Comparison of ENCODE assay signal across 8 cellular contexts in genomic region chr6:96898241-96898851, GRCh38. TPM values are rescaled to one million over a fixed set of nuclear protein-coding genes. Genes with fewer than 3 reads are reported as not detected.
DNase-seq lines count a peak whose midpoint lies in the region; ATAC-seq and TF ChIP-seq lines count a peak whose summit lies in the region.

No MANE protein-coding gene starts in this region.

- H3K27me3 ChIP-seq in left ventricle myocardium inferior (ENCODE audit: low read depth), result no peaks in the 10 kb centered on the region
- no peaks in the 10 kb centered on the region for H3K27me3 ChIP-seq in SU-DHL-6 (ENCODE audit: low read length)
- peaks cover 0 to 4% (median 0%) of the 10 kb centered on the region in 4 donors for H3K27me3 ChIP-seq in esophagus muscularis mucosa

- peak overlapping the region; percentile 96 for H3K9ac ChIP-seq in SU-DHL-6 (ENCODE audit: low read length)

- H3K79me2 ChIP-seq in SU-DHL-6 (ENCODE audit: insufficient read depth, low read length), result peaks cover 33% of the 10 kb centered on the region

- H3K4me3 Mint-ChIP-seq in osteocyte (ENCODE audit: unreplicated experiment), result peak overlapping the region; percentile 77

- H3K9me3 Mint-ChIP-seq in osteocyte (ENCODE audit: unreplicated experiment), result no peaks in the 10 kb centered on the region

- H3K4me3 ChIP-seq in left ventricle myocardium inferior (peak overlapping the region; percentile 88), SU-DHL-6 (ENCODE audit: insufficient read depth, low read length, poor library complexity, severe bottlenecking) (peak overlapping the region; percentile 96), esophagus muscularis mucosa (peak overlapping the region; percentile 80 to 98 (median 88))

- under 1% methylated on average over 10 of the region's 10 CpGs for WGBS in esophagus muscularis mucosa

- H3K36me3 ChIP-seq in left ventricle myocardium inferior, result peaks cover 30% of the 10 kb centered on the region
- peaks cover 31% of the 10 kb centered on the region for H3K36me3 ChIP-seq in SU-DHL-6 (ENCODE audit: low read length)
- peaks cover 8 to 32% (median 19%) of the 10 kb centered on the region in 4 donors for H3K36me3 ChIP-seq in esophagus muscularis mucosa

- peak overlapping the region; percentile 97 for H3K27ac ChIP-seq in left ventricle myocardium inferior (replicated peaks)
- peak overlapping the region; percentile 41 for H3K27ac ChIP-seq in SU-DHL-6 (ENCODE audit: low read depth, low read length)
- peak overlapping the region; percentile 89 to 94 (median 92) for H3K27ac ChIP-seq in esophagus muscularis mucosa (replicated peaks in 1 of 4)

- H3K4me1 Mint-ChIP-seq in osteocyte (ENCODE audit: unreplicated experiment), result peaks cover 21% of the 10 kb centered on the region

- H4K20me1 ChIP-seq in SU-DHL-6 (ENCODE audit: low read depth, low read length), result peaks cover 16% of the 10 kb centered on the region

- no peak for DNase-seq in left ventricle myocardium inferior
- no peak for DNase-seq in Right ventricle myocardium inferior (ENCODE audit: missing footprints)
- DNase-seq in esophagus muscularis mucosa (ENCODE audit: extremely low spot score), result no peak
- no peak for DNase-seq in osteocyte (ENCODE audit: extremely low spot score, unreplicated experiment)

- ATAC-seq in Right ventricle myocardium inferior (no peak), HG03045 (IDR thresholded peaks at IDR 0.05; ENCODE audit: unreplicated experiment) (no peak), GM18870 (IDR thresholded peaks at IDR 0.05; ENCODE audit: unreplicated experiment) (no peak), HG03175 (IDR thresholded peaks at IDR 0.05; ENCODE audit: unreplicated experiment) (no peak)

- peak overlapping the region; percentile 96 for H3K4me2 ChIP-seq in SU-DHL-6 (ENCODE audit: low read depth, low read length, poor library complexity, severe bottlenecking)

- intact Hi-C loops in left ventricle myocardium inferior (cut with micrococcal nuclease) (no loop called here), Right ventricle myocardium inferior (cut with DNase I) (loop anchor here (5.0 to 10.0 kb wide), 2 partner anchors 61 to 354 kb away; partner anchors contain the start of gene GPR63), esophagus muscularis mucosa (cut with DNase I) (loop anchor here (2.0 to 10.0 kb wide), 5 partner anchors 61 to 386 kb away; partner anchors contain the start of genes GPR63, MMS22L and UFL1)

- H3K9me3 ChIP-seq in left ventricle myocardium inferior (replicated peaks) (no peaks in the 10 kb centered on the region), SU-DHL-6 (ENCODE audit: insufficient read depth, low read length) (no peaks in the 10 kb centered on the region), esophagus muscularis mucosa (no peaks in the 10 kb centered on the region)

- no peak for TF ChIP-seq EP300 in esophagus muscularis mucosa (IDR thresholded peaks at IDR 0.05)

- no peak for TF ChIP-seq POLR2A in esophagus muscularis mucosa (IDR thresholded peaks at IDR 0.05; ENCODE audit: low read depth)

- peaks cover 3% of the 10 kb centered on the region for H3K36me3 Mint-ChIP-seq in osteocyte (ENCODE audit: unreplicated experiment)

- peak overlapping the region; percentile 91 for H3K27ac Mint-ChIP-seq in osteocyte (ENCODE audit: unreplicated experiment)

- H2AFZ ChIP-seq in SU-DHL-6 (ENCODE audit: low read depth, low read length, severe bottlenecking), result peak overlapping the region; percentile 87

- peaks cover 58% of the 10 kb centered on the region for H3K4me1 ChIP-seq in left ventricle myocardium inferior
- H3K4me1 ChIP-seq in esophagus muscularis mucosa, result peaks cover 34 to 46% (median 43%) of the 10 kb centered on the region in 4 donors

- no peaks in the 10 kb centered on the region for H3K9me2 ChIP-seq in SU-DHL-6 (replicated peaks; ENCODE audit: insufficient read depth, low read length)

- TF ChIP-seq CTCF in left ventricle myocardium inferior (IDR thresholded peaks at IDR 0.05; ENCODE audit: borderline replicate concordance) (no peak), SU-DHL-6 (IDR thresholded peaks at IDR 0.05; ENCODE audit: insufficient read depth, low read length, poor library complexity, severe bottlenecking) (no peak), esophagus muscularis mucosa (IDR thresholded peaks at IDR 0.05) (no peak), osteocyte (IDR thresholded peaks at IDR 0.05) (no peak)

- peaks cover 8% of the 10 kb centered on the region; the same call in 1 of the 2 replicates for H3F3A ChIP-seq in SU-DHL-6 (ENCODE audit: insufficient read depth)

- H3K27me3 Mint-ChIP-seq in osteocyte (ENCODE audit: unreplicated experiment), result peaks cover 30% of the 10 kb centered on the region

RNA-seq across cellular contexts. Expression of gene NDUFAF4, which starts 0.7 kb away (rescaled TPM):
- total RNA-seq in left ventricle myocardium inferior (97.1 TPM), Right ventricle myocardium inferior (101 TPM), esophagus muscularis mucosa (10 to 100 TPM; 26.1 to 36.2 (median 31.0) TPM), osteocyte (20.5 and 21.6 TPM in 2 replicates)

RNA-seq across cellular contexts. Expression of gene KLHL32, which starts 26.2 kb away (rescaled TPM):
- 2.2 TPM for total RNA-seq in left ventricle myocardium inferior
- total RNA-seq in Right ventricle myocardium inferior, result 1.5 TPM
- under 1 TPM in 1 of 4 donors, not detected in 3; 0.11 TPM for total RNA-seq in esophagus muscularis mucosa
- total RNA-seq in osteocyte, result not detected in 2 replicates

Comparison
In these comparisons a context has a peak if more than half of its experiments do, and no peak if none do; other contexts are left out.
1. H3K27ac ChIP-seq: peak in every context shown above with its lines; median percentile 97 in left ventricle myocardium inferior; 92 in esophagus muscularis mucosa; 41 in SU-DHL-6.